1 cellular context compared by ENCODE assay signal in the genomic region with DNA sequence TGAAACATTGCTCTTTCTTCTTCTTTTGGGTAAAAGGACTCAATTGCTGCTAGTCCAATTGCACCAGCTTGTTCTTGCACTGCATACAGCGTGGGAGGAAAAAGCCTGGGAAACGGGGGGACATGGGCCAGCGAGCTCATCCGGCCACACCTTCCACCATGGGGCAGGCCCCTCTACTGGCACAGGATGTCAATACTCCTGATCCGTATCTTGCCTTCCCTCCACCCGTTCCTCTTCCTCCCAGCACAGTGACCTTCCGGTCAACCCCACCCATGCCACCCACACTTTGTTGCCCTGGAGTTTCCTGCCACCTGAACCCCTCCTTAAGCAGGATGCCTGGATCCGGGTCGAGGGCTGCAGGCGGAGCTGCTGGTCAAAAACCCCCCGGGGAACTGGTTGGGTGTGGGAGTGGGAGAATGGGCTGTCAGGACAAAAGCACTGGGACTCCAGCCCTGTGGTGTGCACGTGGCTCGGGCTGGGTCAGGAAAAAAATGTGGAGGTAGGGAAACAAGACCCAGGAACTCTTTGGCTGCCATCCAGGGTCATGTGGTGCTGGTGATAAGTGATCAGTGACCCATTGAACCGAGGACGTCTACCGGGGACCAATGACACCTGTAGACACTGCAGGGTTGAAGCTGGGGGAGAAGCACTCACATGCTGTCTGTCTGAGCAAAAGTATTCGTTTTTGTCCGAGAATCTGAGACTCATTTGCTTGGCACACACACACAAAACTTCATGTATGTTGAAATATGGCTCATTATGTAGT.
A peak's percentile ranks its signal among the peaks of the same experiment; 100 is the strongest.
TF ChIP-seq lines count a peak whose summit lies in the region.

No MANE protein-coding gene starts in this region.

TF ChIP-seq in K562, 482 proteins besides CTCF, POLR2A, EP300 and RAD21 (continues in another document):
- TF ChIP-seq NEUROD1 (IDR thresholded peaks at IDR 0.05; ENCODE audit: borderline replicate concordance, low read depth, low read length, partially characterized antibody) (no peak), MAFF (IDR thresholded peaks at IDR 0.05; ENCODE audit: low read length) (no peak), MAFG (tag; conservative IDR thresholded peaks at IDR 0.05) (no peak), SMARCC2 (IDR thresholded peaks at IDR 0.05; ENCODE audit: low read depth) (no peak), ZFP1 (CRISPR knock-in tag; IDR thresholded peaks at IDR 0.05) (no peak), ZNF184 (CRISPR knock-in tag; IDR thresholded peaks at IDR 0.05) (no peak), RB1 (IDR thresholded peaks at IDR 0.05; ENCODE audit: low read depth) (no peak), ZEB2 (IDR thresholded peaks at IDR 0.05) (0 out of 2 replicates have a peak, but pooled peaks have one; percentile 15), SREBF2 (CRISPR knock-in tag; IDR thresholded peaks at IDR 0.05) (no peak), CREBBP (IDR thresholded peaks at IDR 0.05; ENCODE audit: low read depth, low read length) (no peak), CBX2 (IDR thresholded peaks at IDR 0.05; ENCODE audit: insufficient read depth, low read length, poor library complexity, severe bottlenecking) (no peak)
- TF ChIP-seq, protein P1, sequence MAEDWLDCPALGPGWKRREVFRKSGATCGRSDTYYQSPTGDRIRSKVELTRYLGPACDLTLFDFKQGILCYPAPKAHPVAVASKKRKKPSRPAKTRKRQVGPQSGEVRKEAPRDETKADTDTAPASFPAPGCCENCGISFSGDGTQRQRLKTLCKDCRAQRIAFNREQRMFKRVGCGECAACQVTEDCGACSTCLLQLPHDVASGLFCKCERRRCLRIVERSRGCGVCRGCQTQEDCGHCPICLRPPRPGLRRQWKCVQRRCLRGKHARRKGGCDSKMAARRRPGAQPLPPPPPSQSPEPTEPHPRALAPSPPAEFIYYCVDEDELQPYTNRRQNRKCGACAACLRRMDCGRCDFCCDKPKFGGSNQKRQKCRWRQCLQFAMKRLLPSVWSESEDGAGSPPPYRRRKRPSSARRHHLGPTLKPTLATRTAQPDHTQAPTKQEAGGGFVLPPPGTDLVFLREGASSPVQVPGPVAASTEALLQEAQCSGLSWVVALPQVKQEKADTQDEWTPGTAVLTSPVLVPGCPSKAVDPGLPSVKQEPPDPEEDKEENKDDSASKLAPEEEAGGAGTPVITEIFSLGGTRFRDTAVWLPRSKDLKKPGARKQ (CRISPR knock-in tag; IDR thresholded peaks at IDR 0.05), result no peak
- TF ChIP-seq, protein P2, sequence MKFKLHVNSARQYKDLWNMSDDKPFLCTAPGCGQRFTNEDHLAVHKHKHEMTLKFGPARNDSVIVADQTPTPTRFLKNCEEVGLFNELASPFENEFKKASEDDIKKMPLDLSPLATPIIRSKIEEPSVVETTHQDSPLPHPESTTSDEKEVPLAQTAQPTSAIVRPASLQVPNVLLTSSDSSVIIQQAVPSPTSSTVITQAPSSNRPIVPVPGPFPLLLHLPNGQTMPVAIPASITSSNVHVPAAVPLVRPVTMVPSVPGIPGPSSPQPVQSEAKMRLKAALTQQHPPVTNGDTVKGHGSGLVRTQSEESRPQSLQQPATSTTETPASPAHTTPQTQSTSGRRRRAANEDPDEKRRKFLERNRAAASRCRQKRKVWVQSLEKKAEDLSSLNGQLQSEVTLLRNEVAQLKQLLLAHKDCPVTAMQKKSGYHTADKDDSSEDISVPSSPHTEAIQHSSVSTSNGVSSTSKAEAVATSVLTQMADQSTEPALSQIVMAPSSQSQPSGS (CRISPR knock-in tag; IDR thresholded peaks at IDR 0.05), result no peak
- TF ChIP-seq, protein P3, sequence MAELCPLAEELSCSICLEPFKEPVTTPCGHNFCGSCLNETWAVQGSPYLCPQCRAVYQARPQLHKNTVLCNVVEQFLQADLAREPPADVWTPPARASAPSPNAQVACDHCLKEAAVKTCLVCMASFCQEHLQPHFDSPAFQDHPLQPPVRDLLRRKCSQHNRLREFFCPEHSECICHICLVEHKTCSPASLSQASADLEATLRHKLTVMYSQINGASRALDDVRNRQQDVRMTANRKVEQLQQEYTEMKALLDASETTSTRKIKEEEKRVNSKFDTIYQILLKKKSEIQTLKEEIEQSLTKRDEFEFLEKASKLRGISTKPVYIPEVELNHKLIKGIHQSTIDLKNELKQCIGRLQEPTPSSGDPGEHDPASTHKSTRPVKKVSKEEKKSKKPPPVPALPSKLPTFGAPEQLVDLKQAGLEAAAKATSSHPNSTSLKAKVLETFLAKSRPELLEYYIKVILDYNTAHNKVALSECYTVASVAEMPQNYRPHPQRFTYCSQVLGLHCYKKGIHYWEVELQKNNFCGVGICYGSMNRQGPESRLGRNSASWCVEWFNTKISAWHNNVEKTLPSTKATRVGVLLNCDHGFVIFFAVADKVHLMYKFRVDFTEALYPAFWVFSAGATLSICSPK (IDR thresholded peaks at IDR 0.05; ENCODE audit: borderline replicate concordance), result no peak
- TF ChIP-seq, protein P4, sequence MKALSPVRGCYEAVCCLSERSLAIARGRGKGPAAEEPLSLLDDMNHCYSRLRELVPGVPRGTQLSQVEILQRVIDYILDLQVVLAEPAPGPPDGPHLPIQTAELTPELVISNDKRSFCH (CRISPR knock-in tag; IDR thresholded peaks at IDR 0.05), result no peak
- TF ChIP-seq, protein P4 (tag; IDR thresholded peaks at IDR 0.05), result no peak
- TF ChIP-seq, protein P5, sequence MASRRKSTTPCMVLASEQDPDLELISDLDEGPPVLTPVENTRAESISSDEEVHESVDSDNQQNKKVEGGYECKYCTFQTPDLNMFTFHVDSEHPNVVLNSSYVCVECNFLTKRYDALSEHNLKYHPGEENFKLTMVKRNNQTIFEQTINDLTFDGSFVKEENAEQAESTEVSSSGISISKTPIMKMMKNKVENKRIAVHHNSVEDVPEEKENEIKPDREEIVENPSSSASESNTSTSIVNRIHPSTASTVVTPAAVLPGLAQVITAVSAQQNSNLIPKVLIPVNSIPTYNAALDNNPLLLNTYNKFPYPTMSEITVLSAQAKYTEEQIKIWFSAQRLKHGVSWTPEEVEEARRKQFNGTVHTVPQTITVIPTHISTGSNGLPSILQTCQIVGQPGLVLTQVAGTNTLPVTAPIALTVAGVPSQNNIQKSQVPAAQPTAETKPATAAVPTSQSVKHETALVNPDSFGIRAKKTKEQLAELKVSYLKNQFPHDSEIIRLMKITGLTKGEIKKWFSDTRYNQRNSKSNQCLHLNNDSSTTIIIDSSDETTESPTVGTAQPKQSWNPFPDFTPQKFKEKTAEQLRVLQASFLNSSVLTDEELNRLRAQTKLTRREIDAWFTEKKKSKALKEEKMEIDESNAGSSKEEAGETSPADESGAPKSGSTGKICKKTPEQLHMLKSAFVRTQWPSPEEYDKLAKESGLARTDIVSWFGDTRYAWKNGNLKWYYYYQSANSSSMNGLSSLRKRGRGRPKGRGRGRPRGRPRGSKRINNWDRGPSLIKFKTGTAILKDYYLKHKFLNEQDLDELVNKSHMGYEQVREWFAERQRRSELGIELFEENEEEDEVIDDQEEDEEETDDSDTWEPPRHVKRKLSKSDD (conservative IDR thresholded peaks at IDR 0.05; ENCODE audit: low read length), result no peak
- TF ChIP-seq, protein P6, sequence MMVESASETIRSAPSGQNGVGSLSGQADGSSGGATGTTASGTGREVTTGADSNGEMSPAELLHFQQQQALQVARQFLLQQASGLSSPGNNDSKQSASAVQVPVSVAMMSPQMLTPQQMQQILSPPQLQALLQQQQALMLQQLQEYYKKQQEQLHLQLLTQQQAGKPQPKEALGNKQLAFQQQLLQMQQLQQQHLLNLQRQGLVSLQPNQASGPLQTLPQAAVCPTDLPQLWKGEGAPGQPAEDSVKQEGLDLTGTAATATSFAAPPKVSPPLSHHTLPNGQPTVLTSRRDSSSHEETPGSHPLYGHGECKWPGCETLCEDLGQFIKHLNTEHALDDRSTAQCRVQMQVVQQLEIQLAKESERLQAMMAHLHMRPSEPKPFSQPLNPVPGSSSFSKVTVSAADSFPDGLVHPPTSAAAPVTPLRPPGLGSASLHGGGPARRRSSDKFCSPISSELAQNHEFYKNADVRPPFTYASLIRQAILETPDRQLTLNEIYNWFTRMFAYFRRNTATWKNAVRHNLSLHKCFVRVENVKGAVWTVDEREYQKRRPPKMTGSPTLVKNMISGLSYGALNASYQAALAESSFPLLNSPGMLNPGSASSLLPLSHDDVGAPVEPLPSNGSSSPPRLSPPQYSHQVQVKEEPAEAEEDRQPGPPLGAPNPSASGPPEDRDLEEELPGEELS (CRISPR knock-in tag; IDR thresholded peaks at IDR 0.05; ENCODE audit: borderline replicate concordance), result no peak
- TF ChIP-seq, protein P7, sequence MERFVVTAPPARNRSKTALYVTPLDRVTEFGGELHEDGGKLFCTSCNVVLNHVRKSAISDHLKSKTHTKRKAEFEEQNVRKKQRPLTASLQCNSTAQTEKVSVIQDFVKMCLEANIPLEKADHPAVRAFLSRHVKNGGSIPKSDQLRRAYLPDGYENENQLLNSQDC (CRISPR knock-in tag; IDR thresholded peaks at IDR 0.05), result no peak
- TF ChIP-seq, protein P8, sequence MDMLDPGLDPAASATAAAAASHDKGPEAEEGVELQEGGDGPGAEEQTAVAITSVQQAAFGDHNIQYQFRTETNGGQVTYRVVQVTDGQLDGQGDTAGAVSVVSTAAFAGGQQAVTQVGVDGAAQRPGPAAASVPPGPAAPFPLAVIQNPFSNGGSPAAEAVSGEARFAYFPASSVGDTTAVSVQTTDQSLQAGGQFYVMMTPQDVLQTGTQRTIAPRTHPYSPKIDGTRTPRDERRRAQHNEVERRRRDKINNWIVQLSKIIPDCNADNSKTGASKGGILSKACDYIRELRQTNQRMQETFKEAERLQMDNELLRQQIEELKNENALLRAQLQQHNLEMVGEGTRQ (CRISPR knock-in tag; IDR thresholded peaks at IDR 0.05), result peak; percentile 63
- TF ChIP-seq, protein P9, sequence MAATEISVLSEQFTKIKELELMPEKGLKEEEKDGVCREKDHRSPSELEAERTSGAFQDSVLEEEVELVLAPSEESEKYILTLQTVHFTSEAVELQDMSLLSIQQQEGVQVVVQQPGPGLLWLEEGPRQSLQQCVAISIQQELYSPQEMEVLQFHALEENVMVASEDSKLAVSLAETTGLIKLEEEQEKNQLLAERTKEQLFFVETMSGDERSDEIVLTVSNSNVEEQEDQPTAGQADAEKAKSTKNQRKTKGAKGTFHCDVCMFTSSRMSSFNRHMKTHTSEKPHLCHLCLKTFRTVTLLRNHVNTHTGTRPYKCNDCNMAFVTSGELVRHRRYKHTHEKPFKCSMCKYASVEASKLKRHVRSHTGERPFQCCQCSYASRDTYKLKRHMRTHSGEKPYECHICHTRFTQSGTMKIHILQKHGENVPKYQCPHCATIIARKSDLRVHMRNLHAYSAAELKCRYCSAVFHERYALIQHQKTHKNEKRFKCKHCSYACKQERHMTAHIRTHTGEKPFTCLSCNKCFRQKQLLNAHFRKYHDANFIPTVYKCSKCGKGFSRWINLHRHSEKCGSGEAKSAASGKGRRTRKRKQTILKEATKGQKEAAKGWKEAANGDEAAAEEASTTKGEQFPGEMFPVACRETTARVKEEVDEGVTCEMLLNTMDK (IDR thresholded peaks at IDR 0.05; ENCODE audit: borderline replicate concordance, insufficient read depth, low read depth, low read length, poor library complexity, severe bottlenecking), result no peak
- TF ChIP-seq, protein P10, sequence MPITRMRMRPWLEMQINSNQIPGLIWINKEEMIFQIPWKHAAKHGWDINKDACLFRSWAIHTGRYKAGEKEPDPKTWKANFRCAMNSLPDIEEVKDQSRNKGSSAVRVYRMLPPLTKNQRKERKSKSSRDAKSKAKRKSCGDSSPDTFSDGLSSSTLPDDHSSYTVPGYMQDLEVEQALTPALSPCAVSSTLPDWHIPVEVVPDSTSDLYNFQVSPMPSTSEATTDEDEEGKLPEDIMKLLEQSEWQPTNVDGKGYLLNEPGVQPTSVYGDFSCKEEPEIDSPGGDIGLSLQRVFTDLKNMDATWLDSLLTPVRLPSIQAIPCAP (CRISPR knock-in tag; IDR thresholded peaks at IDR 0.05; ENCODE audit: borderline replicate concordance), result no peak
- TF ChIP-seq, protein P11, sequence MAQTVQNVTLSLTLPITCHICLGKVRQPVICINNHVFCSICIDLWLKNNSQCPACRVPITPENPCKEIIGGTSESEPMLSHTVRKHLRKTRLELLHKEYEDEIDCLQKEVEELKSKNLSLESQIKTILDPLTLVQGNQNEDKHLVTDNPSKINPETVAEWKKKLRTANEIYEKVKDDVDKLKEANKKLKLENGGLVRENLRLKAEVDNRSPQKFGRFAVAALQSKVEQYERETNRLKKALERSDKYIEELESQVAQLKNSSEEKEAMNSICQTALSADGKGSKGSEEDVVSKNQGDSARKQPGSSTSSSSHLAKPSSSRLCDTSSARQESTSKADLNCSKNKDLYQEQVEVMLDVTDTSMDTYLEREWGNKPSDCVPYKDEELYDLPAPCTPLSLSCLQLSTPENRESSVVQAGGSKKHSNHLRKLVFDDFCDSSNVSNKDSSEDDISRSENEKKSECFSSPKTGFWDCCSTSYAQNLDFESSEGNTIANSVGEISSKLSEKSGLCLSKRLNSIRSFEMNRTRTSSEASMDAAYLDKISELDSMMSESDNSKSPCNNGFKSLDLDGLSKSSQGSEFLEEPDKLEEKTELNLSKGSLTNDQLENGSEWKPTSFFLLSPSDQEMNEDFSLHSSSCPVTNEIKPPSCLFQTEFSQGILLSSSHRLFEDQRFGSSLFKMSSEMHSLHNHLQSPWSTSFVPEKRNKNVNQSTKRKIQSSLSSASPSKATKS (CRISPR knock-in tag; IDR thresholded peaks at IDR 0.05), result no peak
- TF ChIP-seq, protein P12, sequence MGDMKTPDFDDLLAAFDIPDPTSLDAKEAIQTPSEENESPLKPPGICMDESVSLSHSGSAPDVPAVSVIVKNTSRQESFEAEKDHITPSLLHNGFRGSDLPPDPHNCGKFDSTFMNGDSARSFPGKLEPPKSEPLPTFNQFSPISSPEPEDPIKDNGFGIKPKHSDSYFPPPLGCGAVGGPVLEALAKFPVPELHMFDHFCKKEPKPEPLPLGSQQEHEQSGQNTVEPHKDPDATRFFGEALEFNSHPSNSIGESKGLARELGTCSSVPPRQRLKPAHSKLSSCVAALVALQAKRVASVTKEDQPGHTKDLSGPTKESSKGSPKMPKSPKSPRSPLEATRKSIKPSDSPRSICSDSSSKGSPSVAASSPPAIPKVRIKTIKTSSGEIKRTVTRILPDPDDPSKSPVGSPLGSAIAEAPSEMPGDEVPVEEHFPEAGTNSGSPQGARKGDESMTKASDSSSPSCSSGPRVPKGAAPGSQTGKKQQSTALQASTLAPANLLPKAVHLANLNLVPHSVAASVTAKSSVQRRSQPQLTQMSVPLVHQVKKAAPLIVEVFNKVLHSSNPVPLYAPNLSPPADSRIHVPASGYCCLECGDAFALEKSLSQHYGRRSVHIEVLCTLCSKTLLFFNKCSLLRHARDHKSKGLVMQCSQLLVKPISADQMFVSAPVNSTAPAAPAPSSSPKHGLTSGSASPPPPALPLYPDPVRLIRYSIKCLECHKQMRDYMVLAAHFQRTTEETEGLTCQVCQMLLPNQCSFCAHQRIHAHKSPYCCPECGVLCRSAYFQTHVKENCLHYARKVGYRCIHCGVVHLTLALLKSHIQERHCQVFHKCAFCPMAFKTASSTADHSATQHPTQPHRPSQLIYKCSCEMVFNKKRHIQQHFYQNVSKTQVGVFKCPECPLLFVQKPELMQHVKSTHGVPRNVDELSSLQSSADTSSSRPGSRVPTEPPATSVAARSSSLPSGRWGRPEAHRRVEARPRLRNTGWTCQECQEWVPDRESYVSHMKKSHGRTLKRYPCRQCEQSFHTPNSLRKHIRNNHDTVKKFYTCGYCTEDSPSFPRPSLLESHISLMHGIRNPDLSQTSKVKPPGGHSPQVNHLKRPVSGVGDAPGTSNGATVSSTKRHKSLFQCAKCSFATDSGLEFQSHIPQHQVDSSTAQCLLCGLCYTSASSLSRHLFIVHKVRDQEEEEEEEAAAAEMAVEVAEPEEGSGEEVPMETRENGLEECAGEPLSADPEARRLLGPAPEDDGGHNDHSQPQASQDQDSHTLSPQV (IDR thresholded peaks at IDR 0.05), result peak; percentile 26; the same call in 1 of the 2 replicates
